Comparison of ENCODE assay signal across 16 cellular contexts in the genomic region with DNA sequence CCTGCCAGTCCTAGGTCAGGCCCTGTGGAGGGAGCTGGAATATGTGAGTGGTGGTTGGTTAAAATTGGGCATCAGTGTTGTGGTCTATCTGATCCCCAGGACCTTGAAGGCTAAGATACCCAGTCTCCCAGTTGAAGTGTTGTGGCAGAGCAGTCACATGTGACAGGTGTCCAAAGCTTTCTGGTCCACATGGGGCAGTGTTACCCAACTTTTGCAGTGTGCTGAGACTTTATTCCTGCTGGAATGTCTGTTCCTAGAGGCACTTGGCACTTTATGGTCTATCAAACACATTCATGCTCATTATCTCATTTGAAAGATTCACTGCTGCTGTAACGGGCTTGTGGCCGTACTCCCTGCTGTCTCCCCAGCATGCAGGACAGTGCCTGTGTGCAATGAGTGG. TPM values are rescaled to one million over a fixed set of nuclear protein-coding genes. Genes with fewer than 3 reads are reported as not detected.
A peak's percentile ranks its signal among the peaks of the same experiment; 100 is the strongest.
DNase-seq lines count a peak whose midpoint lies in the region; ATAC-seq, FAIRE-seq and TF ChIP-seq lines count a peak whose summit lies in the region.
"Had no signal": no experiment of that assay in that cellular context is flagged by ENCODE, and none has a peak within 500 bp of the region (broad histone marks: within the 10 kb centered on the region; RNA-seq: fewer than 3 reads in every experiment).

No MANE protein-coding gene starts in this region.

- H3K4me1 ChIP-seq in K562 (replicated peaks in 1 of 2; ENCODE audit: control insufficient read depth in 2 of 2, insufficient read depth in 2 of 2, low read length in 2 of 2) (no peaks in the 10 kb centered on the region; a peak in 1 of 5 replicates), prostate gland (replicated peaks) (no peaks in the 10 kb centered on the region)
- H3K4me1 ChIP-seq: lower lobe of right lung, pancreas had no signal

- TF ChIP-seq EP300 in K562 (IDR thresholded peaks at IDR 0.05; ENCODE audit: low read length): no peak

- H3K4me3 ChIP-seq in GM06990 (replicated peaks; ENCODE audit: low read depth, low read length): no peak overlapping the region
- H3K4me3 ChIP-seq in K562: no peak overlapping the region
- no peak overlapping the region for H3K4me3 ChIP-seq in prostate gland
- H3K4me3 ChIP-seq: lower lobe of right lung, pancreas, SK-N-MC had no signal

- no peak overlapping the region for H3K4me2 ChIP-seq in K562 (ENCODE audit: insufficient read depth, low read length)

- peaks cover 12% of the 10 kb centered on the region for H3K27me3 Mint-ChIP-seq in nephron (ENCODE audit: low read depth)

- H3K9me3 Mint-ChIP-seq in nephron: no peaks in the 10 kb centered on the region

- in situ Hi-C loops in K562 (cut with MboI): no loop called here

- no peak overlapping the region for H3K9ac ChIP-seq in K562 (ENCODE audit: insufficient read depth in 1 of 2, low read depth in 2 of 2, low read length in 2 of 2)

- H3K79me2 ChIP-seq in K562 (ENCODE audit: control insufficient read depth, insufficient read depth, low read length): no peaks in the 10 kb centered on the region

- H3K27me3 ChIP-seq in GM06990 (replicated peaks; ENCODE audit: control insufficient read depth, insufficient read depth, low read length) (no peaks in the 10 kb centered on the region), K562 (ENCODE audit: control insufficient read depth in 2 of 2, insufficient read depth in 2 of 2, low read length in 2 of 2) (peaks cover 0 to 11% of the 10 kb centered on the region in 2 experiments; a peak in 2 of 5 replicates), prostate gland (replicated peaks; ENCODE audit: insufficient read depth) (no peaks in the 10 kb centered on the region)
- H3K27me3 ChIP-seq: pancreas had no signal

- DNase-seq in GM06990 (ENCODE audit: extremely low read depth, insufficient read length): no peak
- DNase-seq in HEK293T (ENCODE audit: extremely low spot score): peak; percentile 54
- peak in 3 of 4 experiments; percentile 14 to 21 (median 15) for DNase-seq in K562 (ENCODE audit: extremely low read depth in 1 of 4, low spot score in 3 of 4)
- no peak for DNase-seq in prostate gland (ENCODE audit: low spot score)
- DNase-seq: activated naive CD8-positive, alpha-beta T cell treated with anti-CD3 and anti-CD28 coated beads, Interleukin-2, amount 10 ng/mL, durations not matched to agents 7 days and 5 days; central memory CD4-positive, alpha-beta T cell; hippocampal formation; lower lobe of right lung; NCI-H1436 treated with DMSO at 0.1 percent for 48 hours; NCI-H748 treated with DMSO at 0.1 percent for 48 hours; pancreas had no signal

- TF ChIP-seq CTCF in GM06990 (IDR thresholded peaks at IDR 0.05; ENCODE audit: insufficient read depth, low read length, poor library complexity, severe bottlenecking) (peak; percentile 38), K562 (IDR thresholded peaks at IDR 0.05 in 2 of 3, conservative IDR thresholded peaks at IDR 0.05 in 1 of 3; ENCODE audit: insufficient read depth in 2 of 3, low read depth in 1 of 3, low read length in 3 of 3) (peak; percentile 16 to 45 (median 37); a peak in 3 of 6 replicates), nephron (IDR thresholded peaks at IDR 0.05; ENCODE audit: unreplicated experiment in 3 of 3) (peak; percentile 9 to 20 (median 12)), prostate gland (IDR thresholded peaks at IDR 0.05) (no peak)

- H3K36me3 Mint-ChIP-seq in nephron (ENCODE audit: low read depth): no peaks in the 10 kb centered on the region
- H3K36me3 Mint-ChIP-seq: activated naive CD8-positive, alpha-beta T cell treated with anti-CD3 and anti-CD28 coated beads, Interleukin-2, amount 10 ng/mL, durations not matched to agents 7 days and 5 days had no signal

- BruUV-seq in K562 (replicated peaks; lab: Mats Ljungman, UMichigan): no TSS peak

- no peaks in the 10 kb centered on the region for H4K20me1 ChIP-seq in K562 (replicated peaks; ENCODE audit: control insufficient read depth, insufficient read depth, low read length)

- POLR2A ChIA-PET in HEK293T (lab: Yijun Ruan, JAX) (interaction anchor here (0.6 kb wide), 1 partner anchor 10 kb away, joined by 3 read pairs; no protein-coding TSS in a partner anchor), K562 (lab: Yijun Ruan, JAX) (interaction anchor here (0.5 to 1.0 kb wide), 2 partner anchors 10 to 24 kb away, joined by 3 to 4 read pairs; no protein-coding TSS in a partner anchor)

- peak; percentile 54 for FAIRE-seq in K562 (lab: Jason Lieb, UNC)
- FAIRE-seq: pancreas had no signal

- WGBS in K562 (ENCODE audit: insufficient coverage, low coverage, missing lambda C conversion rate): 0% methylated on average over 2 of the region's 2 CpGs
- 37% methylated on average over 2 of the region's 2 CpGs for WGBS in prostate gland

- H3K4me3 Mint-ChIP-seq in nephron: no peak overlapping the region
- H3K4me3 Mint-ChIP-seq: activated naive CD8-positive, alpha-beta T cell treated with anti-CD3 and anti-CD28 coated beads, Interleukin-2, amount 10 ng/mL, durations not matched to agents 7 days and 5 days had no signal

- no peaks in the 10 kb centered on the region for H3K4me1 Mint-ChIP-seq in nephron
- H3K4me1 Mint-ChIP-seq: activated naive CD8-positive, alpha-beta T cell treated with anti-CD3 and anti-CD28 coated beads, Interleukin-2, amount 10 ng/mL, durations not matched to agents 7 days and 5 days had no signal

- no peak for TF ChIP-seq POLR2A in K562 (conservative IDR thresholded peaks at IDR 0.05)
- no peak for TF ChIP-seq POLR2A in prostate gland (IDR thresholded peaks at IDR 0.05)

- peak; percentile 67; the same call in 2 of the 3 replicates for ATAC-seq in K562
- no peak for ATAC-seq in GM21367 (IDR thresholded peaks at IDR 0.05; ENCODE audit: unreplicated experiment)
- ATAC-seq in GM19463 (IDR thresholded peaks at IDR 0.05; ENCODE audit: unreplicated experiment): no peak
- ATAC-seq: lower lobe of right lung, pancreas had no signal

- H3K27ac ChIP-seq in K562 (ENCODE audit: extremely low read depth, low read depth, low read length) (no peak overlapping the region), prostate gland (no peak overlapping the region)
- H3K27ac ChIP-seq: epithelial cell of prostate, lower lobe of right lung, pancreas, SK-N-MC had no signal

- H3K9me3 ChIP-seq in K562 (replicated peaks; ENCODE audit: control insufficient read depth, insufficient read depth, low read depth, low read length): no peaks in the 10 kb centered on the region
- H3K9me3 ChIP-seq in prostate gland: no peaks in the 10 kb centered on the region
- H3K9me3 ChIP-seq: lower lobe of right lung, pancreas had no signal

- no peaks in the 10 kb centered on the region for H3K36me3 ChIP-seq in GM06990 (ENCODE audit: control insufficient read depth, insufficient read depth, low read length)
- no peaks in the 10 kb centered on the region for H3K36me3 ChIP-seq in K562 (ENCODE audit: control insufficient read depth, insufficient read depth, low read length)
- H3K36me3 ChIP-seq in prostate gland: no peaks in the 10 kb centered on the region
- H3K36me3 ChIP-seq: lower lobe of right lung, pancreas had no signal

- peak in 1 of 2 experiments; percentile 25; a peak in 2 of 4 replicates for TF ChIP-seq RAD21 in K562 (CRISPR knock-in tag; conservative IDR thresholded peaks at IDR 0.05 in 1 of 2, IDR thresholded peaks at IDR 0.05 in 1 of 2)

- CTCF ChIA-PET in HEK293T (lab: Yijun Ruan, JAX) (interaction anchor here (0.6 to 0.7 kb wide), 2 partner anchors 312 to 585 kb away, joined by 3 read pairs; no protein-coding TSS in a partner anchor), K562 (lab: Yijun Ruan, JAX; ENCODE audit: low intra/inter-chr PET ratio) (interaction anchor here (1.1 kb wide), 1 partner anchor 367 kb away, joined by 3 read pairs; no protein-coding TSS in a partner anchor)

- intact Hi-C loops in K562 (cut with micrococcal nuclease): no loop called here
- intact Hi-C loops in prostate gland (cut with DNase I): no loop called here

- no peak overlapping the region for H2AFZ ChIP-seq in K562 (ENCODE audit: low read depth, low read length)

- no peak overlapping the region for H3K27ac Mint-ChIP-seq in nephron
- H3K27ac Mint-ChIP-seq: activated naive CD8-positive, alpha-beta T cell treated with anti-CD3 and anti-CD28 coated beads, Interleukin-2, amount 10 ng/mL, durations not matched to agents 7 days and 5 days had no signal

- no peaks in the 10 kb centered on the region for H3K9me1 ChIP-seq in K562 (ENCODE audit: control insufficient read depth, insufficient read depth, low read length)

RNA-seq across cellular contexts. Expression of a gene that starts 21.0 kb away (rescaled TPM):
- not detected in 2 replicates for total RNA-seq in K562 (2011; cell fraction: chromatin; rRNA removed; ENCODE audit: low replicate concordance)
- not detected in 2 replicates for total RNA-seq in K562 (2011; cell fraction: nucleolus; rRNA removed)
- total RNA-seq in K562 (2011; cell fraction: nucleoplasm; rRNA removed): not detected in 2 replicates
- not detected in 2 replicates for total RNA-seq in K562 (2014; rRNA removed)
- total RNA-seq in K562 (2014; rRNA removed; fragmentation: Illumina TruSeq; extraction: Trizol): not detected in 2 replicates
- not detected in 2 replicates for total RNA-seq in K562 (2015; rRNA removed; fragmentation: Illumina TruSeq; extraction: Trizol)
- not detected in 2 replicates for total RNA-seq in K562 (2021)
- not detected in 2 replicates for polyA plus RNA-seq in K562 (2011; rRNA removed)
- not detected in 2 replicates for polyA plus RNA-seq in K562 (2011; cell fraction: cytosol; rRNA removed)
- polyA plus RNA-seq in K562 (2011; cell fraction: nucleus; rRNA removed): not detected in 2 replicates
- not detected in 2 replicates for polyA plus RNA-seq in K562 (2012)
- polyA plus RNA-seq in K562 (2014; fragmentation: Illumina TruSeq; extraction: Trizol): not detected in 2 replicates
- polyA plus RNA-seq in K562 (2014; fragmentation: Nextera tagmentation; extraction: Ambion mirVana): not detected
- polyA plus RNA-seq in K562 (2014; rRNA removed): not detected in 2 replicates
- not detected in 2 replicates for polyA minus RNA-seq in K562 (2011; rRNA and poly(A)+ RNA removed)
- not detected in 2 replicates for polyA minus RNA-seq in K562 (2011; cell fraction: cytosol; rRNA and poly(A)+ RNA removed)
- not detected in 2 replicates for polyA minus RNA-seq in K562 (2011; cell fraction: nucleus; rRNA and poly(A)+ RNA removed)
- total RNA-seq in prostate gland: under 1 TPM in 1 of 2 donors, not detected in 1; 0.45 TPM
- total RNA-seq: activated naive CD8-positive, alpha-beta T cell treated with anti-CD3 and anti-CD28 coated beads, Interleukin-2, amount 10 ng/mL, durations not matched to agents 7 days and 5 days; lower lobe of right lung; pancreas had no signal
- polyA plus RNA-seq: pancreas had no signal

RNA-seq across cellular contexts. Expression of a gene that starts 21.2 kb away (rescaled TPM):
- total RNA-seq in K562 (2011; cell fraction: chromatin; rRNA removed; ENCODE audit: low replicate concordance): 0.35 TPM in 1 of 2 replicates, not detected in the other
- not detected in 2 replicates for total RNA-seq in K562 (2011; cell fraction: nucleolus; rRNA removed)
- total RNA-seq in K562 (2011; cell fraction: nucleoplasm; rRNA removed): not detected in 2 replicates
- total RNA-seq in K562 (2014; rRNA removed) (0.23 TPM in 1 of 2 replicates, not detected in the other), K562 (2014; rRNA removed; fragmentation: Illumina TruSeq; extraction: Trizol) (0.15 and 0.38 TPM in 2 replicates), K562 (2015; rRNA removed; fragmentation: Illumina TruSeq; extraction: Trizol) (1.4 and 1.6 TPM in 2 replicates), K562 (2021) (0.20 TPM in 1 of 2 replicates, not detected in the other), prostate gland (not detected)
- polyA plus RNA-seq in K562 (2011; rRNA removed) (0.14 TPM in 1 of 2 replicates, not detected in the other), K562 (2014; fragmentation: Illumina TruSeq; extraction: Trizol) (0.22 TPM in 1 of 2 replicates, not detected in the other), K562 (2014; fragmentation: Nextera tagmentation; extraction: Ambion mirVana) (1 to 10 TPM in 1 of 2 experiments, under 1 TPM in 1; 0.59 to 1.1 TPM), K562 (2014; rRNA removed) (0.25 TPM in 1 of 2 replicates, not detected in the other)
- 0.33 TPM in 1 of 2 replicates, not detected in the other for polyA plus RNA-seq in K562 (2011; cell fraction: cytosol; rRNA removed)
- 0.27 TPM in 1 of 2 replicates, not detected in the other for polyA plus RNA-seq in K562 (2011; cell fraction: nucleus; rRNA removed)
- polyA plus RNA-seq in K562 (2012): 2.1 and 8.2 TPM in 2 replicates
- polyA minus RNA-seq in K562 (2011; rRNA and poly(A)+ RNA removed): not detected in 2 replicates
- polyA minus RNA-seq in K562 (2011; cell fraction: cytosol; rRNA and poly(A)+ RNA removed): not detected in 2 replicates
- not detected in 2 replicates for polyA minus RNA-seq in K562 (2011; cell fraction: nucleus; rRNA and poly(A)+ RNA removed)
- total RNA-seq: activated naive CD8-positive, alpha-beta T cell treated with anti-CD3 and anti-CD28 coated beads, Interleukin-2, amount 10 ng/mL, durations not matched to agents 7 days and 5 days; lower lobe of right lung; pancreas had no signal
- polyA plus RNA-seq: pancreas had no signal

RNA-seq across cellular contexts. Expression of a gene that starts 35.3 kb away (rescaled TPM):
- not detected in 2 replicates for total RNA-seq in K562 (2011; cell fraction: chromatin; rRNA removed; ENCODE audit: low replicate concordance)
- not detected in 2 replicates for total RNA-seq in K562 (2011; cell fraction: nucleolus; rRNA removed)
- total RNA-seq in K562 (2011; cell fraction: nucleoplasm; rRNA removed): not detected in 2 replicates
- not detected in 2 replicates for total RNA-seq in K562 (2014; rRNA removed)
- total RNA-seq in K562 (2014; rRNA removed; fragmentation: Illumina TruSeq; extraction: Trizol): not detected in 2 replicates
- not detected in 2 replicates for total RNA-seq in K562 (2015; rRNA removed; fragmentation: Illumina TruSeq; extraction: Trizol)
- total RNA-seq in K562 (2021): not detected in 2 replicates
- polyA plus RNA-seq in K562 (2011; rRNA removed): not detected in 2 replicates
- not detected in 2 replicates for polyA plus RNA-seq in K562 (2011; cell fraction: cytosol; rRNA removed)
- polyA plus RNA-seq in K562 (2011; cell fraction: nucleus; rRNA removed): not detected in 2 replicates
- polyA plus RNA-seq in K562 (2012): not detected in 2 replicates
- not detected in 2 replicates for polyA plus RNA-seq in K562 (2014; fragmentation: Illumina TruSeq; extraction: Trizol)
- polyA plus RNA-seq in K562 (2014; fragmentation: Nextera tagmentation; extraction: Ambion mirVana): not detected
- polyA plus RNA-seq in K562 (2014; rRNA removed): not detected in 2 replicates
- polyA minus RNA-seq in K562 (2011; rRNA and poly(A)+ RNA removed): not detected in 2 replicates
- not detected in 2 replicates for polyA minus RNA-seq in K562 (2011; cell fraction: cytosol; rRNA and poly(A)+ RNA removed)
- not detected in 2 replicates for polyA minus RNA-seq in K562 (2011; cell fraction: nucleus; rRNA and poly(A)+ RNA removed)
- total RNA-seq in prostate gland: 1 to 10 TPM in 1 of 2 donors, not detected in 1; 4.4 TPM
- total RNA-seq: activated naive CD8-positive, alpha-beta T cell treated with anti-CD3 and anti-CD28 coated beads, Interleukin-2, amount 10 ng/mL, durations not matched to agents 7 days and 5 days; lower lobe of right lung; pancreas had no signal
- polyA plus RNA-seq: pancreas had no signal

Comparison
In these comparisons a context has a peak if more than half of its experiments do, and no peak if none do; other contexts are left out.
1. DNase-seq: peak in HEK293T (single experiment) and K562 (3 of 4); none in GM06990 (single experiment) and prostate gland (single experiment).
2. CTCF ChIP-seq: peak in GM06990 (single experiment), K562 (3 of 3) and nephron (3 of 3); none in prostate gland (0 of 4).